Comparison of ENCODE assay signal across 17 cellular contexts in genomic region chr7:44787041-44787440, GRCh38.
"Had no signal": no experiment of that assay in that cellular context is flagged by ENCODE, and none has a peak within 500 bp of the region (broad histone marks: within the 10 kb centered on the region; RNA-seq: fewer than 3 reads in every experiment).

No MANE protein-coding gene starts in this region.

- H3K4me3 ChIP-seq: neural progenitor cell, pancreas, testis had no signal

- H3K4me2 ChIP-seq: neural progenitor cell had no signal

- H3K9me3 ChIP-seq: pancreas, testis had no signal

- H3K4me1 Mint-ChIP-seq: activated naive CD8-positive, alpha-beta T cell treated with anti-CD3 and anti-CD28 coated beads, Interleukin-2, amount 10 ng/mL, durations not matched to agents 7 days and 5 days; neural progenitor cell; stimulated activated naive CD8-positive, alpha-beta T cell treated with anti-CD3 and anti-CD28 coated beads, Interleukin-15, amount 100 ng/mL, for 72 hours had no signal

- H3K4me3 Mint-ChIP-seq: activated naive CD8-positive, alpha-beta T cell treated with anti-CD3 and anti-CD28 coated beads, Interleukin-2, amount 10 ng/mL, durations not matched to agents 7 days and 5 days; activated T-cell treated with anti-CD3 and anti-CD28 coated beads, Interleukin-2, amount 50 U/mL, for 72 hours; neural progenitor cell; stimulated activated naive CD8-positive, alpha-beta T cell treated with anti-CD3 and anti-CD28 coated beads, Interleukin-15, amount 100 ng/mL, for 72 hours had no signal

- ATAC-seq: activated T-cell treated with anti-CD3 and anti-CD28 coated beads, Interleukin-2, amount 50 U/mL, for 72 hours; left ventricle myocardium superior; stimulated activated naive CD8-positive, alpha-beta T cell treated with anti-CD3 and anti-CD28 coated beads, Interleukin-15, amount 100 ng/mL, for 72 hours had no signal

- H3K36me3 ChIP-seq: neural progenitor cell, pancreas had no signal

- H3K4me1 ChIP-seq: testis had no signal

- H2AFZ ChIP-seq: neural progenitor cell had no signal

- FAIRE-seq: pancreas had no signal

- H3K27ac ChIP-seq: neural progenitor cell, pancreas, testis had no signal

- H3K27me3 Mint-ChIP-seq: stimulated activated naive CD8-positive, alpha-beta T cell treated with anti-CD3 and anti-CD28 coated beads, Interleukin-15, amount 100 ng/mL, for 72 hours had no signal

- DNase-seq: activated CD4-positive, alpha-beta T cell treated with anti-CD3 and anti-CD28 coated beads, Interleukin-2, amount 50 U/mL, for 4 hours; activated CD4-positive, CD25-positive, alpha-beta regulatory T cell treated with anti-CD3 and anti-CD28 coated beads, Interleukin-2, amount 50 U/mL, for 72 hours; activated CD8-positive, alpha-beta memory T cell treated with anti-CD3 and anti-CD28 coated beads, Interleukin-2, amount 50 U/mL, for 4 hours; activated naive CD8-positive, alpha-beta T cell treated with anti-CD3 and anti-CD28 coated beads, Interleukin-2, amount 10 ng/mL, durations not matched to agents 7 days and 5 days; activated T-cell treated with anti-CD3 and anti-CD28 coated beads, Interleukin-2, amount 50 U/mL, for 72 hours; anterior cingulate cortex; cerebellar nuclear complex; dermis blood vessel endothelial cell; hippocampal formation; left ventricle myocardium superior; mesendoderm; stimulated activated CD4-positive, alpha-beta T cell treated with anti-CD3 and anti-CD28 coated beads, Interleukin-4, amount 100 ng/mL, for 1 hour; stimulated activated CD8-positive, alpha-beta memory T cell treated with anti-CD3 and anti-CD28 coated beads, Interleukin-4, amount 100 ng/mL, for 48 hours; stimulated activated naive CD8-positive, alpha-beta T cell treated with anti-CD3 and anti-CD28 coated beads, Interleukin-15, amount 100 ng/mL, for 72 hours; testis had no signal

- H3K9ac ChIP-seq: neural progenitor cell had no signal

- H3K27ac Mint-ChIP-seq: activated naive CD8-positive, alpha-beta T cell treated with anti-CD3 and anti-CD28 coated beads, Interleukin-2, amount 10 ng/mL, durations not matched to agents 7 days and 5 days; activated T-cell treated with anti-CD3 and anti-CD28 coated beads, Interleukin-2, amount 50 U/mL, for 72 hours; neural progenitor cell; stimulated activated naive CD8-positive, alpha-beta T cell treated with anti-CD3 and anti-CD28 coated beads, Interleukin-15, amount 100 ng/mL, for 72 hours had no signal

- H3K27me3 ChIP-seq: neural progenitor cell, pancreas, testis had no signal
